13 cellular contexts compared by ENCODE assay signal in genomic region chr10:96325719-96326373, GRCh38. TPM values are rescaled to one million over a fixed set of nuclear protein-coding genes. Genes with fewer than 3 reads are reported as not detected.
DNase-seq lines count a peak whose midpoint lies in the region; ATAC-seq and TF ChIP-seq lines count a peak whose summit lies in the region.
"Had no signal": no experiment of that assay in that cellular context is flagged by ENCODE, and none has a peak within 500 bp of the region (broad histone marks: within the 10 kb centered on the region; RNA-seq: fewer than 3 reads in every experiment).

No MANE protein-coding gene starts in this region.

- POLR2A ChIA-PET in CD8-positive, alpha-beta memory T cell (lab: Charles Lee) = no interaction called here

- no peaks in the 10 kb centered on the region for H3K4me1 ChIP-seq in CD8-positive, alpha-beta memory T cell (ENCODE audit: insufficient read depth, low read length)
- H3K4me1 ChIP-seq: stomach had no signal

- no peaks in the 10 kb centered on the region for H3K4me1 Mint-ChIP-seq in CD8-positive, alpha-beta memory T cell
- H3K4me1 Mint-ChIP-seq: neural crest cell had no signal

- DNase-seq in GM06990 (ENCODE audit: extremely low read depth, insufficient read length) (peak; percentile 43), ecto neural progenitor cell (ENCODE audit: low spot score) (no peak), GDM1 (lab: John Stamatoyannopoulos, UW) (no peak), G401 (ENCODE audit: low spot score) (no peak)
- no peak for DNase-seq in CD8-positive, alpha-beta memory T cell
- DNase-seq: left cardiac atrium, NCI-H1436, stomach had no signal

- H3K27me3 Mint-ChIP-seq in CD8-positive, alpha-beta memory T cell = peaks cover 11 to 44% of the 10 kb centered on the region in 2 donors

- peaks cover 0 to 3% (median 0%) of the 10 kb centered on the region in 5 donors for H3K9me3 Mint-ChIP-seq in CD8-positive, alpha-beta memory T cell
- H3K9me3 Mint-ChIP-seq: neural crest cell had no signal

- H3K27ac ChIP-seq in CD8-positive, alpha-beta memory T cell (ENCODE audit: low read depth, low read length) = no peak overlapping the region
- H3K27ac ChIP-seq: stomach had no signal

- no peak overlapping the region for H3K27ac Mint-ChIP-seq in CD8-positive, alpha-beta memory T cell

- H3K4me3 ChIP-seq in GM06990 (replicated peaks; ENCODE audit: low read depth, low read length) = no peak overlapping the region
- no peak overlapping the region for H3K4me3 ChIP-seq in CD8-positive, alpha-beta memory T cell (ENCODE audit: low read length)
- H3K4me3 ChIP-seq: stomach had no signal

- no peaks in the 10 kb centered on the region for H3K36me3 Mint-ChIP-seq in CD8-positive, alpha-beta memory T cell

- ATAC-seq in GM18907 (IDR thresholded peaks at IDR 0.05; ENCODE audit: unreplicated experiment) (peak; percentile 93), GM21717 (IDR thresholded peaks at IDR 0.05; ENCODE audit: unreplicated experiment) (peak; percentile 91), HG03135 (IDR thresholded peaks at IDR 0.05; ENCODE audit: unreplicated experiment) (peak; percentile 91)
- ATAC-seq: left cardiac atrium had no signal

- no peak overlapping the region for H3K4me3 Mint-ChIP-seq in CD8-positive, alpha-beta memory T cell
- H3K4me3 Mint-ChIP-seq: neural crest cell had no signal

- in situ Hi-C loops in G401 (cut with HindIII; ENCODE audit: low sequenced_read_pairs) = no loop called here

- no peaks in the 10 kb centered on the region for H3K36me3 ChIP-seq in GM06990 (ENCODE audit: control insufficient read depth, insufficient read depth, low read length)
- no peaks in the 10 kb centered on the region for H3K36me3 ChIP-seq in CD8-positive, alpha-beta memory T cell (ENCODE audit: insufficient read depth, low read length)
- H3K36me3 ChIP-seq: stomach had no signal

- no peaks in the 10 kb centered on the region for H3K9me3 ChIP-seq in CD8-positive, alpha-beta memory T cell (ENCODE audit: low read length)
- H3K9me3 ChIP-seq: stomach had no signal

- CTCF ChIA-PET in CD8-positive, alpha-beta memory T cell (lab: Charles Lee) = no interaction called here

- TF ChIP-seq CTCF in GM06990 (IDR thresholded peaks at IDR 0.05; ENCODE audit: insufficient read depth, low read length, poor library complexity, severe bottlenecking) = no peak

- no peaks in the 10 kb centered on the region for H3K27me3 ChIP-seq in GM06990 (replicated peaks; ENCODE audit: control insufficient read depth, insufficient read depth, low read length)
- H3K27me3 ChIP-seq in CD8-positive, alpha-beta memory T cell (ENCODE audit: insufficient read depth, low read length, poor library complexity, severe bottlenecking) = no peaks in the 10 kb centered on the region

RNA-seq across cellular contexts. Expression of gene DNTT, which starts 21.6 kb away (rescaled TPM):
- not detected for total RNA-seq in CD8-positive, alpha-beta memory T cell
- polyA plus RNA-seq in CD8-positive, alpha-beta memory T cell = not detected
- not detected in 2 replicates for total RNA-seq in G401 (2014; rRNA removed; shearing (Covaris generic))
- total RNA-seq: HT1080, left cardiac atrium, neural crest cell, stomach had no signal
- polyA plus RNA-seq: stomach had no signal

RNA-seq across cellular contexts. Expression of gene OPALIN, which starts 33.0 kb away (rescaled TPM):
- not detected for total RNA-seq in CD8-positive, alpha-beta memory T cell
- polyA plus RNA-seq in CD8-positive, alpha-beta memory T cell = not detected
- total RNA-seq in G401 (2014; rRNA removed; shearing (Covaris generic)) = not detected in 2 replicates
- total RNA-seq: HT1080, left cardiac atrium, neural crest cell, stomach had no signal
- polyA plus RNA-seq: stomach had no signal

RNA-seq across cellular contexts. Expression of gene BLNK, which starts 54.5 kb away (rescaled TPM):
- not detected for total RNA-seq in CD8-positive, alpha-beta memory T cell
- not detected for polyA plus RNA-seq in CD8-positive, alpha-beta memory T cell
- not detected in 2 replicates for total RNA-seq in G401 (2014; rRNA removed; shearing (Covaris generic))
- total RNA-seq: HT1080, neural crest cell had no signal
